Comparison of ENCODE assay signal across 2 cellular contexts in genomic region chrX:44913656-44914531, GRCh38.
TF ChIP-seq lines count a peak whose summit lies in the region.

No MANE protein-coding gene starts in this region.

TF ChIP-seq in SK-N-SH, 30 proteins besides CTCF, POLR2A, EP300 and RAD21 (continued from another document):
- no peak for TF ChIP-seq GABPA (IDR thresholded peaks at IDR 0.05; ENCODE audit: low read depth)
- TF ChIP-seq NRF1 (IDR thresholded peaks at IDR 0.05; ENCODE audit: low read depth, low read length) = no peak

TF ChIP-seq in SK-N-SH treated with all-trans-retinoic acid at 6 μM for 48 hours, 23 proteins besides CTCF, POLR2A, EP300 and RAD21 (continued from another document):
- TF ChIP-seq, protein P1, sequence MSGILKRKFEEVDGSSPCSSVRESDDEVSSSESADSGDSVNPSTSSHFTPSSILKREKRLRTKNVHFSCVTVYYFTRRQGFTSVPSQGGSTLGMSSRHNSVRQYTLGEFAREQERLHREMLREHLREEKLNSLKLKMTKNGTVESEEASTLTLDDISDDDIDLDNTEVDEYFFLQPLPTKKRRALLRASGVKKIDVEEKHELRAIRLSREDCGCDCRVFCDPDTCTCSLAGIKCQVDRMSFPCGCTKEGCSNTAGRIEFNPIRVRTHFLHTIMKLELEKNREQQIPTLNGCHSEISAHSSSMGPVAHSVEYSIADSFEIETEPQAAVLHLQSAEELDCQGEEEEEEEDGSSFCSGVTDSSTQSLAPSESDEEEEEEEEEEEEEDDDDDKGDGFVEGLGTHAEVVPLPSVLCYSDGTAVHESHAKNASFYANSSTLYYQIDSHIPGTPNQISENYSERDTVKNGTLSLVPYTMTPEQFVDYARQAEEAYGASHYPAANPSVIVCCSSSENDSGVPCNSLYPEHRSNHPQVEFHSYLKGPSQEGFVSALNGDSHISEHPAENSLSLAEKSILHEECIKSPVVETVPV (CRISPR knock-in tag; IDR thresholded peaks at IDR 0.05) = no peak
- TF ChIP-seq ISL1 (CRISPR knock-in tag; IDR thresholded peaks at IDR 0.05) (no peak), TOX (CRISPR knock-in tag; IDR thresholded peaks at IDR 0.05; ENCODE audit: borderline replicate concordance) (no peak), ZC3H10 (CRISPR knock-in tag; IDR thresholded peaks at IDR 0.05) (no peak)
